ENCODE assay signal across 9 cellular contexts in the genomic region with DNA sequence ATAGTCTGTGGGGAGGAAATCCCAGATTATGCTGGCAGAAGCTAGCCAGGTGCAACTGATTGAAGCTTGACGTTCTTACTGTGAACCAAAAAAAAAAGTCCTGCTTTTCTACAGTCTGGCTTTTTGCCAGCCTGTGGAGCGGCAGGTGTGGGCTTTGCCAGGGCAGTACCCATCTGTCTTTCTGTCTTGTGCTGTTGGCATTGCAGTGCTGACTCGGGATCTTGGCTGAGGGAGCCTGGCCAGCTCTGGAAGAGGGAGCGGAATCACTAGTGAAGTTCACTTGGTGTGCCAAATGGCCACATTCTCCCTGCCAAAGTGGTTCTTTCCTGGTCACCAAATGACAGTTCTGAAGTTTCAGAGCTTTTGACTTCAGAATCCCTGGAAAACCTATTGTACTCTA. TPM values are rescaled to one million over a fixed set of nuclear protein-coding genes. Genes with fewer than 3 reads are reported as not detected.
DNase-seq lines count a peak whose midpoint lies in the region; ATAC-seq and TF ChIP-seq lines count a peak whose summit lies in the region.
"Had no signal": no experiment of that assay in that cellular context is flagged by ENCODE, and none has a peak within 500 bp of the region (broad histone marks: within the 10 kb centered on the region; RNA-seq: fewer than 3 reads in every experiment).

No MANE protein-coding gene starts in this region.

- H3K4me2 ChIP-seq in GM23248 (ENCODE audit: unreplicated experiment): no peak overlapping the region

- no peak for TF ChIP-seq CTCF in foreskin keratinocyte (conservative IDR thresholded peaks at IDR 0.05)

- ATAC-seq in naive B cell (ENCODE audit: low read depth in 2 of 2): no peak
- no peak for ATAC-seq in foreskin keratinocyte

- H4K20me1 ChIP-seq in GM23248 (ENCODE audit: insufficient read depth): peaks cover 11% of the 10 kb centered on the region; the same call in 1 of the 2 replicates

- H3K36me3 Mint-ChIP-seq in activated naive CD8-positive, alpha-beta T cell: peaks cover 14% of the 10 kb centered on the region
- H3K36me3 Mint-ChIP-seq in naive B cell: peaks cover 0 to 10% of the 10 kb centered on the region in 2 donors

- H3K4me3 ChIP-seq in GM23248: no peak overlapping the region

- H3K27ac Mint-ChIP-seq in activated naive CD8-positive, alpha-beta T cell: peak overlapping the region; percentile 22
- H3K27ac Mint-ChIP-seq in naive B cell: peak overlapping the region in 5 of 6 donors; percentile 3 to 95 (median 88)

- peaks cover 17% of the 10 kb centered on the region for H3K4me1 ChIP-seq in GM23248 (ENCODE audit: insufficient read depth)
- peaks cover 14% of the 10 kb centered on the region for H3K4me1 ChIP-seq in foreskin keratinocyte

- POLR2A ChIA-PET in HEK293T (lab: Yijun Ruan, JAX): no interaction called here

- H3K9me3 Mint-ChIP-seq in activated naive CD8-positive, alpha-beta T cell (ENCODE audit: low read depth): no peaks in the 10 kb centered on the region
- H3K9me3 Mint-ChIP-seq in naive B cell: no peaks in the 10 kb centered on the region

- WGBS in GM23248 (ENCODE audit: low coverage in 1 of 2, low lambda C conversion rate in 2 of 2, missing lambda C conversion rate in 2 of 2), 2 experiments: 46 to 51% methylated on average over 4 of the region's 4 CpGs

- DNase-seq in DMS79 (lab: John Stamatoyannopoulos, UW): peak; percentile 82
- DNase-seq in NCI-H2029 (lab: John Stamatoyannopoulos, UW): peak; percentile 52
- DNase-seq in naive B cell: no peak
- DNase-seq in AG20443 (ENCODE audit: low spot score): no peak
- DNase-seq in GM23248: no peak
- DNase-seq in foreskin keratinocyte: no peak
- DNase-seq in HEK293T (ENCODE audit: extremely low spot score): no peak
- DNase-seq: NK-92 treated with Interleukin-12 subunit alpha and Interleukin-12 subunit beta, amount 100 ng/mL, for 24 hours had no signal

- H3K36me3 ChIP-seq in GM23248 (ENCODE audit: low read depth): no peaks in the 10 kb centered on the region

- no peak overlapping the region for H3K9ac ChIP-seq in GM23248

- peaks cover 74% of the 10 kb centered on the region for H3K4me1 Mint-ChIP-seq in activated naive CD8-positive, alpha-beta T cell (ENCODE audit: low read depth)
- H3K4me1 Mint-ChIP-seq in naive B cell: peaks cover 45 to 86% (median 52%) of the 10 kb centered on the region in 3 donors

- peak overlapping the region; percentile 48 for H3K4me3 Mint-ChIP-seq in activated naive CD8-positive, alpha-beta T cell
- H3K4me3 Mint-ChIP-seq in naive B cell: peak overlapping the region in 5 of 8 donors; percentile 38 to 70 (median 61)

- CTCF ChIA-PET in HEK293T (lab: Yijun Ruan, JAX): no interaction called here

- no peak overlapping the region for H2AFZ ChIP-seq in GM23248

- H3K9me3 ChIP-seq in GM23248 (ENCODE audit: low read depth): no peaks in the 10 kb centered on the region

- no peaks in the 10 kb centered on the region for H3K9me2 ChIP-seq in GM23248 (ENCODE audit: insufficient read depth)

- no peaks in the 10 kb centered on the region for H3K27me3 Mint-ChIP-seq in activated naive CD8-positive, alpha-beta T cell
- H3K27me3 Mint-ChIP-seq in naive B cell: no peaks in the 10 kb centered on the region

- H3K79me2 ChIP-seq in GM23248 (ENCODE audit: insufficient read depth): peaks cover 86% of the 10 kb centered on the region

- H3F3A ChIP-seq in GM23248 (ENCODE audit: insufficient read depth): peaks cover 17% of the 10 kb centered on the region

- H3K27ac ChIP-seq in GM23248: no peak overlapping the region
- no peak overlapping the region for H3K27ac ChIP-seq in foreskin keratinocyte

- in situ Hi-C loops in GM23248 (cut with MboI): no loop called here

- H3K27me3 ChIP-seq in GM23248 (replicated peaks; ENCODE audit: insufficient read depth) (no peaks in the 10 kb centered on the region), foreskin keratinocyte (no peaks in the 10 kb centered on the region)

TF ChIP-seq in HEK293T, 16 proteins besides CTCF, POLR2A, EP300 and RAD21:
- TF ChIP-seq FOXA1 (IDR thresholded peaks at IDR 0.05) (no peak), ARNT (IDR thresholded peaks at IDR 0.05) (no peak), FOXK2 (IDR thresholded peaks at IDR 0.05) (no peak), BHLHE40 (IDR thresholded peaks at IDR 0.05; ENCODE audit: borderline replicate concordance) (no peak), NFRKB (IDR thresholded peaks at IDR 0.05) (no peak), ZNF384 (IDR thresholded peaks at IDR 0.05) (no peak), SP1 (IDR thresholded peaks at IDR 0.05) (no peak), CTBP1 (IDR thresholded peaks at IDR 0.05; ENCODE audit: borderline replicate concordance) (no peak), ELF4 (IDR thresholded peaks at IDR 0.05) (no peak), HDGF (IDR thresholded peaks at IDR 0.05; ENCODE audit: borderline replicate concordance) (no peak), LEF1 (IDR thresholded peaks at IDR 0.05; ENCODE audit: borderline replicate concordance) (no peak), FOXM1 (IDR thresholded peaks at IDR 0.05; ENCODE audit: borderline replicate concordance) (no peak), TARDBP (IDR thresholded peaks at IDR 0.05) (no peak), L3MBTL2 (conservative IDR thresholded peaks at IDR 0.05) (no peak), SUZ12 (IDR thresholded peaks at IDR 0.05) (no peak)
- TF ChIP-seq, protein P1, sequence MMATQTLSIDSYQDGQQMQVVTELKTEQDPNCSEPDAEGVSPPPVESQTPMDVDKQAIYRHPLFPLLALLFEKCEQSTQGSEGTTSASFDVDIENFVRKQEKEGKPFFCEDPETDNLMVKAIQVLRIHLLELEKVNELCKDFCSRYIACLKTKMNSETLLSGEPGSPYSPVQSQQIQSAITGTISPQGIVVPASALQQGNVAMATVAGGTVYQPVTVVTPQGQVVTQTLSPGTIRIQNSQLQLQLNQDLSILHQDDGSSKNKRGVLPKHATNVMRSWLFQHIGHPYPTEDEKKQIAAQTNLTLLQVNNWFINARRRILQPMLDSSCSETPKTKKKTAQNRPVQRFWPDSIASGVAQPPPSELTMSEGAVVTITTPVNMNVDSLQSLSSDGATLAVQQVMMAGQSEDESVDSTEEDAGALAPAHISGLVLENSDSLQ (IDR thresholded peaks at IDR 0.05): no peak

RNA-seq across cellular contexts. Expression of gene KIF3B, which starts 5.0 kb away (rescaled TPM):
- polyA plus RNA-seq in naive B cell (ENCODE audit: low read depth in 6 of 6) (1 to 10 TPM; 1.0 to 9.7 (median 6.5) TPM), GM23248 (2016; fragmentation: Nextera tagmentation; extraction: Ambion mirVana) (8.4 and 8.8 TPM in 2 replicates), foreskin keratinocyte (7.4 and 8.0 TPM in 2 replicates)
- 25.9 and 28.3 TPM in 2 replicates for total RNA-seq in GM23248 (2014; rRNA removed; shearing (Covaris generic))
- 21.5 and 23.2 TPM in 2 replicates for total RNA-seq in foreskin keratinocyte

Comparison
In these comparisons a context has a peak if more than half of its experiments do, and no peak if none do; other contexts are left out.
1. DNase-seq: peak in DMS79 (single experiment) and NCI-H2029 (single experiment); none in naive B cell (single experiment), AG20443 (single experiment), GM23248 (single experiment), foreskin keratinocyte (0 of 2) and HEK293T (single experiment).